27 cellular contexts compared by ENCODE assay signal in genomic region chr6:14844411-14844810, GRCh38.
"Had no signal": no experiment of that assay in that cellular context is flagged by ENCODE, and none has a peak within 500 bp of the region (broad histone marks: within the 10 kb centered on the region; RNA-seq: fewer than 3 reads in every experiment).

No MANE protein-coding gene starts in this region.

- H3K4me3 Mint-ChIP-seq: immature natural killer cell; naive thymus-derived CD4-positive, alpha-beta T cell; stimulated activated memory B cell treated with anti-CD40 and anti-IgM and Interleukin-4, amounts not matched to agents 10 μg/mL and 1 μg/mL and 100 μg/mL, for 72 hours; stimulated activated naive CD8-positive, alpha-beta T cell treated with anti-CD3 and anti-CD28 coated beads, Interleukin-15, amount 100 ng/mL, for 72 hours had no signal

- H3K4me1 Mint-ChIP-seq: stimulated activated memory B cell treated with anti-CD40 and anti-IgM and Interleukin-4, amounts not matched to agents 10 μg/mL and 1 μg/mL and 100 μg/mL, for 72 hours had no signal

- H3K4me3 ChIP-seq: left lung, lower lobe of right lung, mucosa of descending colon, psoas muscle, right lobe of liver, smooth muscle cell, thyroid gland, transverse colon, upper lobe of left lung, vagina had no signal

- H3K4me1 ChIP-seq: parathyroid adenoma, psoas muscle, right lobe of liver, thyroid gland had no signal

- H3K9ac ChIP-seq: parathyroid adenoma had no signal

- H3K79me2 ChIP-seq: parathyroid adenoma had no signal

- H3K27ac Mint-ChIP-seq: stimulated activated memory B cell treated with anti-CD40 and anti-IgM and Interleukin-4, amounts not matched to agents 10 μg/mL and 1 μg/mL and 100 μg/mL, for 72 hours; stimulated activated naive CD8-positive, alpha-beta T cell treated with anti-CD3 and anti-CD28 coated beads, Interleukin-15, amount 100 ng/mL, for 72 hours had no signal

- H3K27me3 Mint-ChIP-seq: stimulated activated naive CD8-positive, alpha-beta T cell treated with anti-CD3 and anti-CD28 coated beads, Interleukin-15, amount 100 ng/mL, for 72 hours had no signal

- H3K9me3 ChIP-seq: left lung, lower lobe of right lung, mucosa of descending colon, neutrophil, psoas muscle, right lobe of liver, thyroid gland, transverse colon, upper lobe of left lung, vagina had no signal

- DNase-seq: hypothalamus; immature natural killer cell; kidney; left colon; left lung; lower lobe of right lung; midbrain; mucosa of descending colon; naive thymus-derived CD4-positive, alpha-beta T cell; occipital lobe; psoas muscle; right lobe of liver; stimulated activated CD4-positive, alpha-beta T cell treated with anti-CD3 and anti-CD28 coated beads, Interleukin-1b, Interleukin-23, amount 100 ng/mL, for 48 hours; stimulated activated CD4-positive, alpha-beta T cell treated with anti-CD3 and anti-CD28 coated beads, Interleukin-2, amount 100 ng/mL, for 48 hours; stimulated activated CD4-positive, alpha-beta T cell treated with anti-CD3 and anti-CD28 coated beads, Interleukin-4, amount 100 ng/mL, for 4 hours; stimulated activated CD8-positive, alpha-beta memory T cell treated with anti-CD3 and anti-CD28 coated beads, Interleukin-4, amount 100 ng/mL, for 48 hours; stimulated activated naive CD4-positive, alpha-beta T cell treated with Interleukin-2 at 50 U/mL for 16 hours; stimulated activated naive CD8-positive, alpha-beta T cell treated with anti-CD3 and anti-CD28 coated beads, Interleukin-15, amount 100 ng/mL, for 72 hours; substantia nigra; thyroid gland; transverse colon had no signal

- H3K4me2 ChIP-seq: smooth muscle cell had no signal

- H3K9me3 Mint-ChIP-seq: stimulated activated memory B cell treated with anti-CD40 and anti-IgM and Interleukin-4, amounts not matched to agents 10 μg/mL and 1 μg/mL and 100 μg/mL, for 72 hours; stimulated activated naive CD8-positive, alpha-beta T cell treated with anti-CD3 and anti-CD28 coated beads, Interleukin-15, amount 100 ng/mL, for 72 hours had no signal

- H3K27me3 ChIP-seq: left lung, neutrophil, right lobe of liver, thyroid gland, transverse colon, upper lobe of left lung, vagina had no signal

- ATAC-seq: left colon; left lung; lower lobe of right lung; mucosa of descending colon; naive thymus-derived CD4-positive, alpha-beta T cell; psoas muscle; right lobe of liver; stimulated activated memory B cell treated with anti-CD40 and anti-IgM and Interleukin-4, amounts not matched to agents 10 μg/mL and 1 μg/mL and 100 μg/mL, for 72 hours; stimulated activated naive CD8-positive, alpha-beta T cell treated with anti-CD3 and anti-CD28 coated beads, Interleukin-15, amount 100 ng/mL, for 72 hours had no signal

- H2AFZ ChIP-seq: parathyroid adenoma had no signal

- H3K36me3 ChIP-seq: left lung, lower lobe of right lung, neutrophil, right lobe of liver, thyroid gland, transverse colon, upper lobe of left lung, vagina had no signal

- H3K27ac ChIP-seq: left lung, lower lobe of right lung, neutrophil, parathyroid adenoma, psoas muscle, right lobe of liver, thyroid gland, transverse colon, upper lobe of left lung, vagina had no signal
